In the genomic region with DNA sequence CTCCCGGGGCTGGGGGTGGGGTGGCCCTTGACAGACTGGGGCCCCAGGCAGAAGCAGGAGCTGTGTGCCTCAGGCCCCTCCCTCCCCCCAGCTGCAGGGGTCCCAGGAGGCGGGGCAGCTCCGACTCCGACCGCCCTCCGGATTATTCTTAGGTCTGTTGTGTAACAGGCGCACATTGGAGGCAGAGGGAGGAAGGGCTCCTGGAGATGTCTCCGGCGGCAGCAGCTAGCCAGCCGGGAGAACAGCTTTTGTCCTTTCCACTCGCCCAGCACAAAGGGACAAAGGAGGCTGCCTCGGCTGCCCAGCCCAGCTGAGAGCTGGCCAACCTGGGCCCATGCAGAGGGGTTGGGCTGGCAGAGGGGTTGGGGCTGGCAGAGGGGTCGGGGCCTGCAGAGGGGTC, we compare ENCODE assay signal across 18 cellular contexts. TPM values are rescaled to one million over a fixed set of nuclear protein-coding genes. Genes with fewer than 3 reads are reported as not detected.
DNase-seq lines count a peak whose midpoint lies in the region; ATAC-seq and TF ChIP-seq lines count a peak whose summit lies in the region.
"Had no signal": no experiment of that assay in that cellular context is flagged by ENCODE, and none has a peak within 500 bp of the region (broad histone marks: within the 10 kb centered on the region; RNA-seq: fewer than 3 reads in every experiment).

No MANE protein-coding gene starts in this region.

- POLR2A ChIA-PET in RWPE1 (lab: Yijun Ruan, JAX; ENCODE audit: low non-redundant PET), result no interaction called here

- no peaks in the 10 kb centered on the region for H3K36me3 ChIP-seq in BLaER1 treated with 17β-estradiol and CSF1 and Interleukin-3, amounts not matched to agents 10 nM and 100 nM
- H3K36me3 ChIP-seq in MG63, result no peaks in the 10 kb centered on the region
- H3K36me3 ChIP-seq: colonic mucosa, right atrium auricular region, SJSA1 had no signal

- peaks cover 10% of the 10 kb centered on the region for H3K4me1 Mint-ChIP-seq in neural crest cell
- H3K4me1 Mint-ChIP-seq: activated CD4-positive, alpha-beta T cell treated with anti-CD3 and anti-CD28 coated beads, Interleukin-2, amount 10 ng/mL, durations not matched to agents 7 days and 5 days had no signal

- H3K27ac Mint-ChIP-seq in neural crest cell (ENCODE audit: unreplicated experiment), result no peak overlapping the region
- H3K27ac Mint-ChIP-seq: activated CD4-positive, alpha-beta T cell treated with anti-CD3 and anti-CD28 coated beads, Interleukin-2, amount 10 ng/mL, durations not matched to agents 7 days and 5 days had no signal

- peaks cover 0 to 71% (median 17%) of the 10 kb centered on the region in 11 experiments; a peak in 12 of 22 replicates for H4K20me1 ChIP-seq in BLaER1 treated with 17β-estradiol and CSF1 and Interleukin-3, amounts not matched to agents 10 nM and 100 nM

- peak overlapping the region in 7 of 11 experiments; percentile 48 to 79 (median 74); a peak in 15 of 22 replicates for H3K27ac ChIP-seq in BLaER1 treated with 17β-estradiol and CSF1 and Interleukin-3, amounts not matched to agents 10 nM and 100 nM
- peak overlapping the region; percentile 87 for H3K27ac ChIP-seq in RWPE1
- H3K27ac ChIP-seq: colonic mucosa, right atrium auricular region, SJSA1 had no signal

- peak overlapping the region in 7 of 10 experiments; percentile 30 to 53 (median 42); a peak in 10 of 20 replicates for H3K4me3 ChIP-seq in BLaER1 treated with 17β-estradiol and CSF1 and Interleukin-3, amounts not matched to agents 10 nM and 100 nM
- H3K4me3 ChIP-seq in MG63, result no peak overlapping the region
- H3K4me3 ChIP-seq: colonic mucosa, right atrium auricular region, SJSA1 had no signal

- peak overlapping the region in 8 of 11 experiments; percentile 22 to 76 (median 63); a peak in 14 of 22 replicates for H3K9ac ChIP-seq in BLaER1 treated with 17β-estradiol and CSF1 and Interleukin-3, amounts not matched to agents 10 nM and 100 nM

- CTCF ChIA-PET in RWPE1 (lab: Yijun Ruan, JAX), result no interaction called here

- peaks cover 37 to 72% (median 48%) of the 10 kb centered on the region in 11 experiments for H3K27me3 ChIP-seq in BLaER1 treated with 17β-estradiol and CSF1 and Interleukin-3, amounts not matched to agents 10 nM and 100 nM
- peaks cover 10% of the 10 kb centered on the region; the same call in 1 of the 2 replicates for H3K27me3 ChIP-seq in MG63

- peaks cover 60 to 98% (median 97%) of the 10 kb centered on the region in 10 experiments for H3K4me1 ChIP-seq in BLaER1 treated with 17β-estradiol and CSF1 and Interleukin-3, amounts not matched to agents 10 nM and 100 nM
- H3K4me1 ChIP-seq: colonic mucosa, right atrium auricular region had no signal

- H3K4me2 ChIP-seq in BLaER1 treated with 17β-estradiol and CSF1 and Interleukin-3, amounts not matched to agents 10 nM and 100 nM, result peak overlapping the region; percentile 71 to 99 (median 92)

- no peak overlapping the region for H3K4me3 Mint-ChIP-seq in neural crest cell
- H3K4me3 Mint-ChIP-seq: activated CD4-positive, alpha-beta T cell treated with anti-CD3 and anti-CD28 coated beads, Interleukin-2, amount 10 ng/mL, durations not matched to agents 7 days and 5 days; activated T-cell treated with anti-CD3 and anti-CD28 coated beads, Interleukin-2, amount 50 U/mL, for 4 hours had no signal

- H3K9me3 ChIP-seq in BLaER1 treated with 17β-estradiol and CSF1 and Interleukin-3, amounts not matched to agents 10 nM and 100 nM (replicated peaks in 1 of 11), result no peaks in the 10 kb centered on the region
- no peaks in the 10 kb centered on the region for H3K9me3 ChIP-seq in MG63
- H3K9me3 ChIP-seq: colonic mucosa, right atrium auricular region, SJSA1 had no signal

- ATAC-seq in HG02970 (IDR thresholded peaks at IDR 0.05; ENCODE audit: low FRiP score, unreplicated experiment), result no peak
- ATAC-seq: activated T-cell treated with anti-CD3 and anti-CD28 coated beads, Interleukin-2, amount 50 U/mL, for 4 hours had no signal

- TF ChIP-seq CTCF in RWPE1 (conservative IDR thresholded peaks at IDR 0.05; ENCODE audit: low read depth) (no peak), neural crest cell (conservative IDR thresholded peaks at IDR 0.05) (no peak)

- peaks cover 30% of the 10 kb centered on the region for H3K27me3 Mint-ChIP-seq in neural crest cell (ENCODE audit: low read depth)

- H3K9me3 Mint-ChIP-seq in neural crest cell, result no peaks in the 10 kb centered on the region
- H3K9me3 Mint-ChIP-seq: activated CD4-positive, alpha-beta T cell treated with anti-CD3 and anti-CD28 coated beads, Interleukin-2, amount 10 ng/mL, durations not matched to agents 7 days and 5 days; activated T-cell treated with anti-CD3 and anti-CD28 coated beads, Interleukin-2, amount 50 U/mL, for 4 hours had no signal

- no peak for DNase-seq in RWPE1 (ENCODE audit: low spot score)
- peak; percentile 85 for DNase-seq in ecto neural progenitor cell (ENCODE audit: low spot score)
- peak; percentile 49 for DNase-seq in neural crest cell (ENCODE audit: low read depth, low spot score)
- DNase-seq in MG63, result no peak
- DNase-seq in UCSD-AML1 (lab: John Stamatoyannopoulos, UW; ENCODE audit: unreplicated experiment), result no peak
- DNase-seq in HuH-7 (ENCODE audit: low spot score), result no peak
- DNase-seq: activated CD4-positive, alpha-beta T cell treated with anti-CD3 and anti-CD28 coated beads, Interleukin-2, amount 10 ng/mL, durations not matched to agents 7 days and 5 days; activated T-cell treated with anti-CD3 and anti-CD28 coated beads, Interleukin-2, amount 50 U/mL, for 4 hours; colonic mucosa; glutamatergic neuron; kidney glomerular epithelial cell; MV-4-11; NCI-H2171; stimulated activated CD4-positive, alpha-beta T cell treated with anti-CD3 and anti-CD28 coated beads, Interleukin-1b, Interleukin-23, amount 100 ng/mL, for 48 hours had no signal

- H3K36me3 Mint-ChIP-seq in neural crest cell (ENCODE audit: low read depth), result no peaks in the 10 kb centered on the region

RNA-seq across cellular contexts. Expression of gene PLCH2, which starts 29.7 kb away (rescaled TPM):
- 0.37 and 0.59 TPM in 2 replicates for total RNA-seq in neural crest cell
- total RNA-seq in MG63 (2014; rRNA removed; shearing (Covaris generic); ENCODE audit: low replicate concordance), result not detected in 2 replicates

RNA-seq across cellular contexts. Expression of gene PEX10, which starts 34.0 kb away (rescaled TPM):
- total RNA-seq in neural crest cell, result 31.2 and 31.9 TPM in 2 replicates
- total RNA-seq in MG63 (2014; rRNA removed; shearing (Covaris generic); ENCODE audit: low replicate concordance), result 39.7 and 44.5 TPM in 2 replicates

RNA-seq across cellular contexts. Expression of gene RER1, which starts 54.8 kb away (rescaled TPM):
- total RNA-seq in neural crest cell, result 108 and 111 TPM in 2 replicates
- total RNA-seq in MG63 (2014; rRNA removed; shearing (Covaris generic); ENCODE audit: low replicate concordance), result 36.7 and 60.4 TPM in 2 replicates

RNA-seq across cellular contexts. Expression of gene MORN1, which starts 55.0 kb away (rescaled TPM):
- total RNA-seq in neural crest cell, result 23.7 and 24.4 TPM in 2 replicates
- 10.3 and 20.5 TPM in 2 replicates for total RNA-seq in MG63 (2014; rRNA removed; shearing (Covaris generic); ENCODE audit: low replicate concordance)

Comparison
In these comparisons a context has a peak if more than half of its experiments do, and no peak if none do; other contexts are left out.
1. DNase-seq: peak in ecto neural progenitor cell (single experiment) and neural crest cell (single experiment); none in RWPE1 (single experiment), MG63 (single experiment), UCSD-AML1 (single experiment) and HuH-7 (single experiment).